ENCODE assay signal across 19 cellular contexts in genomic region chr1:165855010-165855838, GRCh38. TPM values are rescaled to one million over a fixed set of nuclear protein-coding genes. Genes with fewer than 3 reads are reported as not detected.
DNase-seq lines count a peak whose midpoint lies in the region; ATAC-seq and TF ChIP-seq lines count a peak whose summit lies in the region.
"Had no signal": no experiment of that assay in that cellular context is flagged by ENCODE, and none has a peak within 500 bp of the region (broad histone marks: within the 10 kb centered on the region; RNA-seq: fewer than 3 reads in every experiment).

No MANE protein-coding gene starts in this region.

- no peak overlapping the region for H3K4me3 ChIP-seq in BLaER1
- no peak overlapping the region for H3K4me3 ChIP-seq in Loucy (ENCODE audit: low read length, poor library complexity, severe bottlenecking)
- H3K4me3 ChIP-seq: tibial artery had no signal

- H3K9ac ChIP-seq in BLaER1 (no peak overlapping the region), Loucy (ENCODE audit: low read depth, low read length, poor library complexity, severe bottlenecking) (peak overlapping the region; percentile 20)

- H3F3A ChIP-seq in Loucy (ENCODE audit: low read depth): no peaks in the 10 kb centered on the region

- H3K27ac ChIP-seq in BLaER1 (no peak overlapping the region), VCaP (peak overlapping the region; percentile 27)
- H3K27ac ChIP-seq: tibial artery had no signal

- ATAC-seq in natural killer cell (no peak), left cardiac atrium (no peak), GM18858 (IDR thresholded peaks at IDR 0.05; ENCODE audit: unreplicated experiment) (no peak), omental fat pad (ENCODE audit: low FRiP score) (no peak)
- ATAC-seq: naive thymus-derived CD8-positive, alpha-beta T cell had no signal

- no peaks in the 10 kb centered on the region for H3K9me3 ChIP-seq in BLaER1
- no peaks in the 10 kb centered on the region for H3K9me3 ChIP-seq in Loucy (ENCODE audit: insufficient read depth, low read depth, low read length)
- H3K9me3 ChIP-seq: tibial artery had no signal

- H4K20me1 ChIP-seq in BLaER1 (peaks cover 100% of the 10 kb centered on the region), Loucy (ENCODE audit: insufficient read depth, low read length, poor library complexity, severe bottlenecking) (peaks cover 87% of the 10 kb centered on the region)

- DNase-seq in natural killer cell (no peak), left cardiac atrium (no peak), omental fat pad (ENCODE audit: low spot score) (no peak), SK-N-DZ (ENCODE audit: low spot score) (no peak)
- DNase-seq: activated CD4-positive, alpha-beta T cell treated with anti-CD3 and anti-CD28 coated beads for 48 hours; activated naive CD4-positive, alpha-beta T cell; aorta; C1 segment of cervical spinal cord; kidney; naive thymus-derived CD8-positive, alpha-beta T cell; NCI-H1092; NCI-H2081 treated with DMSO at 0.1 percent for 48 hours; NCI-H510A treated with DMSO at 0.1 percent for 48 hours; tibial artery had no signal

- no peaks in the 10 kb centered on the region for H3K27me3 Mint-ChIP-seq in natural killer cell (ENCODE audit: low read depth in 2 of 2)
- H3K27me3 Mint-ChIP-seq: memory B cell had no signal

- TF ChIP-seq CTCF in Loucy (conservative IDR thresholded peaks at IDR 0.05; ENCODE audit: low read length) (no peak), VCaP (conservative IDR thresholded peaks at IDR 0.05) (no peak), natural killer cell (IDR thresholded peaks at IDR 0.05) (no peak), omental fat pad (IDR thresholded peaks at IDR 0.05) (no peak)

- peaks cover 95% of the 10 kb centered on the region for H3K79me2 ChIP-seq in Loucy (ENCODE audit: insufficient read depth, low read length)

- H3K27ac Mint-ChIP-seq in natural killer cell: peak overlapping the region; percentile 5 to 14
- H3K27ac Mint-ChIP-seq: memory B cell; naive thymus-derived CD8-positive, alpha-beta T cell had no signal

- no peaks in the 10 kb centered on the region for H3K36me3 Mint-ChIP-seq in natural killer cell
- H3K36me3 Mint-ChIP-seq: memory B cell; naive thymus-derived CD8-positive, alpha-beta T cell had no signal

- peaks cover 80 to 90% of the 10 kb centered on the region in 2 donors for H3K4me1 Mint-ChIP-seq in natural killer cell

- intact Hi-C loops in natural killer cell (cut with micrococcal nuclease) (no loop called here), left cardiac atrium (cut with DNase I) (no loop called here)

- H3K36me3 ChIP-seq in BLaER1 (peaks cover 9% of the 10 kb centered on the region; the same call in 1 of the 2 replicates), Loucy (ENCODE audit: insufficient read depth, low read length) (no peaks in the 10 kb centered on the region)
- H3K36me3 ChIP-seq: tibial artery had no signal

- no peak overlapping the region for H3K4me3 Mint-ChIP-seq in natural killer cell
- H3K4me3 Mint-ChIP-seq: memory B cell; naive thymus-derived CD8-positive, alpha-beta T cell had no signal

- H3K4me1 ChIP-seq in BLaER1: peaks cover 86% of the 10 kb centered on the region
- H3K4me1 ChIP-seq in Loucy (ENCODE audit: insufficient read depth, low read length, poor library complexity, severe bottlenecking): peaks cover 94% of the 10 kb centered on the region

- H2AFZ ChIP-seq in Loucy (ENCODE audit: low read length): no peak overlapping the region

- no peaks in the 10 kb centered on the region for H3K9me3 Mint-ChIP-seq in natural killer cell
- H3K9me3 Mint-ChIP-seq: memory B cell; naive thymus-derived CD8-positive, alpha-beta T cell had no signal

- H3K4me2 ChIP-seq in BLaER1 (peak overlapping the region; percentile 93), Loucy (ENCODE audit: low read depth, low read length, poor library complexity, severe bottlenecking) (peak overlapping the region; percentile 17)

- no peaks in the 10 kb centered on the region for H3K9me2 ChIP-seq in Loucy (replicated peaks; ENCODE audit: low read depth, low read length)

- H3K27me3 ChIP-seq in BLaER1 (no peaks in the 10 kb centered on the region), Loucy (ENCODE audit: insufficient read depth, low read length, poor library complexity, severe bottlenecking) (no peaks in the 10 kb centered on the region)
- H3K27me3 ChIP-seq: tibial artery had no signal

RNA-seq across cellular contexts. Expression of gene UCK2, which starts 27.8 kb away (rescaled TPM):
- 10 to 100 TPM; 12.8 to 20.5 (median 14.4) TPM for total RNA-seq in natural killer cell
- total RNA-seq in left cardiac atrium: 10 to 100 TPM in 1 of 2 donors, 1 to 10 TPM in 1; 8.0 to 18.2 TPM
- 10 to 100 TPM; 19.3 to 93.9 (median 22.3) TPM for total RNA-seq in omental fat pad
- polyA plus RNA-seq in SK-N-DZ (2014; cell fraction: cytosol; rRNA removed): 83.5 and 83.8 TPM in 2 replicates
- polyA plus RNA-seq in SK-N-DZ (2014; cell fraction: nucleus; rRNA removed): 56.0 and 78.7 TPM in 2 replicates
